21 cellular contexts compared by ENCODE assay signal in the genomic region with DNA sequence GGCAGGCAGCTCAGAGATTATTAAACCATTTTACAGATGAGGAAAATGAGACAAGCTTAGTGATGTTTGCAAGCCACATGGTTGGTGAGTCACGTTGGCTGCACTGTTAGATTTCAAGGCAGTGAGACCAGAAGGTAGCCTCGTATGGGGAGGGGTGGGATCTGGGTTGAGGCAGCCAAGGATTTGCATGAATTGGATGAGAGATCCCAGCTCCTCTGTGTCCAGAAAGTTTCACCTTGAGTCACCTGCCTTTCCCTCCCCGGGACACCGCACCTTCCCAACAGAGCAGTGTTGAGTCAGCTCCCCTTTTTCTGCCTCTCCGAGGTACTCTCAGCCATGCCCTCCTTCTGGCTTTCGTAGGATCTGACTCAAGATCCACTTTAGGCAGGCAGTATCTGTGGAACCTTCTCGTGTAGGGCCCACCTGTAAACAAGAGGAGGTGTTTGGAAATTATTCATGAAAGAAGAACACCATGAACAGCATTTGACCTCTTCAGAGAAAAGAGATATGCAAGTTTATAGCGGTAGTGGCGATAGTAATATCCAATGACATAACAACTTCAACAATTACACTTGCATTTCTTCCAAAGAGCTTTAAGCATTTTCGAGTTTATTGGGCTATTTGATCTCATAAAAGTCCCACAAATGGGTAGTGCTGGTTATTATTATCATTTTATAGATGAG. TPM values are rescaled to one million over a fixed set of nuclear protein-coding genes. Genes with fewer than 3 reads are reported as not detected.
DNase-seq lines count a peak whose midpoint lies in the region; ATAC-seq and TF ChIP-seq lines count a peak whose summit lies in the region.
"Had no signal": no experiment of that assay in that cellular context is flagged by ENCODE, and none has a peak within 500 bp of the region (broad histone marks: within the 10 kb centered on the region; RNA-seq: fewer than 3 reads in every experiment).

No MANE protein-coding gene starts in this region.

- no peaks in the 10 kb centered on the region for H4K20me1 ChIP-seq in DOHH2 (ENCODE audit: control insufficient read depth, insufficient read depth, low read depth, low read length)

- H3K9me2 ChIP-seq in DOHH2 (replicated peaks; ENCODE audit: control insufficient read depth, low read length): no peaks in the 10 kb centered on the region

- peak; percentile 52 for DNase-seq in NCI-H526 treated with DMSO at 0.1 percent for 48 hours (lab: John Stamatoyannopoulos, UW)
- DNase-seq in epithelial cell of prostate (ENCODE audit: low read depth, low spot score): peak; percentile 99
- DNase-seq in naive B cell: no peak
- DNase-seq in SKM-1 treated with dmso at 0.1 percent for 144 hours (lab: John Stamatoyannopoulos, UW; ENCODE audit: unreplicated experiment): no peak
- DNase-seq: activated effector memory CD4-positive, alpha-beta T cell treated with Interleukin-2 at 50 U/mL for 16 hours; activated naive CD8-positive, alpha-beta T cell treated with anti-CD3 and anti-CD28 coated beads, Interleukin-2, amount 50 U/mL, for 24 hours; CD8-positive, alpha-beta T cell; endodermal cell; naive thymus-derived CD8-positive, alpha-beta T cell; NCI-H774; ovary; stimulated activated naive CD4-positive, alpha-beta T cell had no signal

- H3K9me3 ChIP-seq in DOHH2 (ENCODE audit: control insufficient read depth, insufficient read depth, low read length): no peaks in the 10 kb centered on the region
- H3K9me3 ChIP-seq: HAP-1, ovary, thoracic aorta had no signal

- H3K27me3 ChIP-seq in DOHH2 (ENCODE audit: control insufficient read depth, low read length): peaks cover 19% of the 10 kb centered on the region
- H3K27me3 ChIP-seq: ovary had no signal

- no peaks in the 10 kb centered on the region for H3K36me3 Mint-ChIP-seq in naive B cell
- H3K36me3 Mint-ChIP-seq: brain; CD8-positive, alpha-beta T cell; naive thymus-derived CD8-positive, alpha-beta T cell had no signal

- H3K27me3 Mint-ChIP-seq in naive B cell: peaks cover 5 to 16% (median 8%) of the 10 kb centered on the region in 3 donors

- peak overlapping the region in 2 of 6 donors; percentile 22 to 75 for H3K27ac Mint-ChIP-seq in naive B cell
- H3K27ac Mint-ChIP-seq: activated naive CD8-positive, alpha-beta T cell treated with anti-CD3 and anti-CD28 coated beads, Interleukin-2, amount 50 U/mL, for 24 hours; CD8-positive, alpha-beta T cell; endodermal cell; naive thymus-derived CD8-positive, alpha-beta T cell had no signal

- H3K4me3 ChIP-seq in DOHH2 (ENCODE audit: low read length): 0 out of 2 replicates have a peak overlapping the region, but pooled peaks have one; percentile 8
- H3K4me3 ChIP-seq: HAP-1, ovary, thoracic aorta had no signal

- no peaks in the 10 kb centered on the region for H3F3A ChIP-seq in DOHH2 (ENCODE audit: control insufficient read depth, insufficient read depth)

- no peaks in the 10 kb centered on the region for H3K9me3 Mint-ChIP-seq in naive B cell
- H3K9me3 Mint-ChIP-seq: activated naive CD8-positive, alpha-beta T cell treated with anti-CD3 and anti-CD28 coated beads, Interleukin-2, amount 50 U/mL, for 24 hours; CD8-positive, alpha-beta T cell; endodermal cell; naive thymus-derived CD8-positive, alpha-beta T cell had no signal

- no peaks in the 10 kb centered on the region for H3K36me3 ChIP-seq in DOHH2 (ENCODE audit: control insufficient read depth, low read length)
- H3K36me3 ChIP-seq: HAP-1, ovary, thoracic aorta had no signal

- peaks cover 19% of the 10 kb centered on the region for H3K4me1 ChIP-seq in DOHH2 (ENCODE audit: control insufficient read depth, low read length)
- H3K4me1 ChIP-seq: HAP-1 had no signal

- ATAC-seq in naive B cell (ENCODE audit: low read depth in 2 of 2) (no peak), GM18511 (IDR thresholded peaks at IDR 0.05; ENCODE audit: unreplicated experiment) (no peak), GM21737 (IDR thresholded peaks at IDR 0.05; ENCODE audit: unreplicated experiment) (no peak), HG03039 (IDR thresholded peaks at IDR 0.05; ENCODE audit: unreplicated experiment) (no peak)
- ATAC-seq: activated naive CD8-positive, alpha-beta T cell treated with anti-CD3 and anti-CD28 coated beads, Interleukin-2, amount 50 U/mL, for 24 hours; CD8-positive, alpha-beta T cell; naive thymus-derived CD8-positive, alpha-beta T cell; Panc1 had no signal

- H3K27ac ChIP-seq in DOHH2 (ENCODE audit: low read depth, low read length) (no peak overlapping the region), epithelial cell of prostate (peak overlapping the region; percentile 99)
- H3K27ac ChIP-seq: ovary, thoracic aorta, VCaP had no signal

- H3K4me1 Mint-ChIP-seq in naive B cell: peaks cover 21 to 29% (median 26%) of the 10 kb centered on the region in 3 donors

- TF ChIP-seq CTCF in DOHH2 (IDR thresholded peaks at IDR 0.05; ENCODE audit: low read depth, low read length, poor library complexity, severe bottlenecking): no peak

- H3K4me3 Mint-ChIP-seq in naive B cell: peak overlapping the region in 5 of 8 donors; percentile 1 to 59 (median 40)
- H3K4me3 Mint-ChIP-seq: activated naive CD8-positive, alpha-beta T cell treated with anti-CD3 and anti-CD28 coated beads, Interleukin-2, amount 50 U/mL, for 24 hours; brain; CD8-positive, alpha-beta T cell; endodermal cell had no signal

- no peaks in the 10 kb centered on the region for H3K79me2 ChIP-seq in DOHH2 (ENCODE audit: control insufficient read depth, low read length)

- H3K4me2 ChIP-seq in DOHH2 (ENCODE audit: low read length): peak overlapping the region; percentile 54

RNA-seq across cellular contexts. Expression of a gene that starts 46.8 kb away (rescaled TPM):
- polyA plus RNA-seq in naive B cell (ENCODE audit: low read depth in 6 of 6): 10 to 100 TPM; 19.4 to 33.2 (median 23.7) TPM

RNA-seq across cellular contexts. Expression of a gene that starts 53.3 kb away (rescaled TPM):
- 10 to 100 TPM; 26.2 to 48.5 (median 46.9) TPM for polyA plus RNA-seq in naive B cell (ENCODE audit: low read depth in 6 of 6)

Comparison
In these comparisons a context has a peak if more than half of its experiments do, and no peak if none do; other contexts are left out.
1. DNase-seq: peak in NCI-H526 treated with DMSO at 0.1 percent for 48 hours (single experiment) and epithelial cell of prostate (single experiment); none in naive B cell (single experiment) and SKM-1 treated with dmso at 0.1 percent for 144 hours (single experiment).